ENCODE assay signal across 22 cellular contexts in the genomic region with DNA sequence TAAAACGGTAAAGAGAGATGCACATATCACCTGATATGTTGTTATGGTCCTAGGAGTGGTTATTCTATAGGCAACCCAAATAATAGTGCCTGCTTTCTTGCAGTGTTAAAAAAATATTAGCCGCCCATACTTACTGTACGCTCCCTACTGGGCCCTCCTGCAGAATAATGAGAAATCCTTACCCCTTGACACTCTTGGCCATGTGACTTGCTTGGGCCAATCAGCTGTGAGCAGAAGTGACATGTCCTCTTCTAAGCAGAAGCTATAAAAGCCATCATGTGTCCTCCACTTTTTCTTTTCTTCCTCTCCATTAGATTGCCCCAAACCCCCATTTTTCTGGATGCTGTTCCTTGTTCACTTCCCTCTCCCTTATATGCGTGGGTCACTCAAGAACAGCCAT.
A peak's percentile ranks its signal among the peaks of the same experiment; 100 is the strongest.
DNase-seq lines count a peak whose midpoint lies in the region; ATAC-seq, FAIRE-seq and TF ChIP-seq lines count a peak whose summit lies in the region.
"Had no signal": no experiment of that assay in that cellular context is flagged by ENCODE, and none has a peak within 500 bp of the region (broad histone marks: within the 10 kb centered on the region; RNA-seq: fewer than 3 reads in every experiment).

No MANE protein-coding gene starts in this region.

- no peaks in the 10 kb centered on the region for H3K27me3 Mint-ChIP-seq in glutamatergic neuron (ENCODE audit: unreplicated experiment)

- no peak for TF ChIP-seq EP300 in A549 (IDR thresholded peaks at IDR 0.05)
- TF ChIP-seq EP300 in Ishikawa (IDR thresholded peaks at IDR 0.05; ENCODE audit: borderline replicate concordance): no peak

- H3K4me3 ChIP-seq in A549: no peak overlapping the region
- H3K4me3 ChIP-seq: BLaER1 treated with 17β-estradiol and CSF1 and Interleukin-3, amounts not matched to agents 10 nM and 100 nM had no signal

- no peak overlapping the region for H3K27ac ChIP-seq in A549
- H3K27ac ChIP-seq: BLaER1 treated with 17β-estradiol and CSF1 and Interleukin-3, amounts not matched to agents 10 nM and 100 nM; C4-2B had no signal

- H3K4me1 Mint-ChIP-seq in glutamatergic neuron (ENCODE audit: low read depth, unreplicated experiment): peaks cover 2% of the 10 kb centered on the region
- H3K4me1 Mint-ChIP-seq: B cell had no signal

- no peak for TF ChIP-seq RAD21 in A549 (conservative IDR thresholded peaks at IDR 0.05 in 1 of 2, IDR thresholded peaks at IDR 0.05 in 1 of 2)
- TF ChIP-seq RAD21 in Ishikawa (IDR thresholded peaks at IDR 0.05; ENCODE audit: low read depth): no peak

- POLR2A ChIA-PET in A549 (lab: Yijun Ruan, JAX): no interaction called here

- CTCF ChIA-PET in A549 (lab: Yijun Ruan, JAX): interaction anchor here (0.5 to 1.1 kb wide), 2 partner anchors 10 to 303 kb away, joined by 3 read pairs; no protein-coding TSS in a partner anchor

- TF ChIP-seq CTCF in A549 (IDR thresholded peaks at IDR 0.05) (no peak), glutamatergic neuron (IDR thresholded peaks at IDR 0.05; ENCODE audit: partially characterized antibody, unreplicated experiment) (no peak)

- no peak for ATAC-seq in A549
- ATAC-seq in HG03469 (IDR thresholded peaks at IDR 0.05; ENCODE audit: unreplicated experiment): no peak
- ATAC-seq in HG02938 (IDR thresholded peaks at IDR 0.05; ENCODE audit: unreplicated experiment): no peak
- ATAC-seq: CD8-positive, alpha-beta T cell had no signal

- TF ChIP-seq POLR2A in A549 (IDR thresholded peaks at IDR 0.05; ENCODE audit: low read length): no peak

- H3K36me3 Mint-ChIP-seq in glutamatergic neuron (ENCODE audit: unreplicated experiment): peaks cover 14% of the 10 kb centered on the region
- H3K36me3 Mint-ChIP-seq: CD8-positive, alpha-beta T cell had no signal

- H3K4me3 Mint-ChIP-seq in glutamatergic neuron (ENCODE audit: unreplicated experiment): peak overlapping the region; percentile 10
- H3K4me3 Mint-ChIP-seq: B cell; CD4-positive, alpha-beta T cell; CD8-positive, alpha-beta T cell had no signal

- no peak overlapping the region for H3K27ac Mint-ChIP-seq in glutamatergic neuron (ENCODE audit: unreplicated experiment)
- H3K27ac Mint-ChIP-seq: B cell; CD4-positive, alpha-beta T cell; CD8-positive, alpha-beta T cell had no signal

- H3K9me3 ChIP-seq in A549: no peaks in the 10 kb centered on the region; the same call in 2 of the 3 replicates
- H3K9me3 ChIP-seq: Caco-2 had no signal

- no peak for FAIRE-seq in A549 (lab: Jason Lieb, UNC)
- FAIRE-seq: A204.1, D721Med, G401.6, GM12891, GM18507 had no signal

- H3K4me2 ChIP-seq in A549: no peak overlapping the region
- H3K4me2 ChIP-seq: BLaER1 treated with 17β-estradiol and CSF1 and Interleukin-3, amounts not matched to agents 10 nM and 100 nM had no signal

- no peaks in the 10 kb centered on the region for H3K4me1 ChIP-seq in A549

- WGBS in A549 (ENCODE audit: missing lambda C conversion rate): 72% methylated on average over 4 of the region's 4 CpGs

- DNase-seq in A549 (ENCODE audit: low read depth in 1 of 2, low spot score in 1 of 2) (no peak), glutamatergic neuron (no peak)
- DNase-seq in stimulated activated CD4-positive, alpha-beta T cell treated with anti-CD3 and anti-CD28 coated beads, Interleukin-15, amount 100 ng/mL, for 24 hours: no peak
- DNase-seq: 8988T; AML-193; Caco-2; Calu3; CD4-positive, alpha-beta T cell; CD8-positive, alpha-beta T cell; DMS79 treated with DMSO at 0.1 percent for 48 hours; GF-D8 had no signal

- no peaks in the 10 kb centered on the region for H3K9me3 Mint-ChIP-seq in glutamatergic neuron (ENCODE audit: unreplicated experiment)
- H3K9me3 Mint-ChIP-seq: CD4-positive, alpha-beta T cell; CD8-positive, alpha-beta T cell had no signal

TF ChIP-seq in A549, 52 proteins besides CTCF, POLR2A, EP300 and RAD21:
- TF ChIP-seq MAFK (IDR thresholded peaks at IDR 0.05; ENCODE audit: partially characterized antibody): no peak
- TF ChIP-seq, protein P1, sequence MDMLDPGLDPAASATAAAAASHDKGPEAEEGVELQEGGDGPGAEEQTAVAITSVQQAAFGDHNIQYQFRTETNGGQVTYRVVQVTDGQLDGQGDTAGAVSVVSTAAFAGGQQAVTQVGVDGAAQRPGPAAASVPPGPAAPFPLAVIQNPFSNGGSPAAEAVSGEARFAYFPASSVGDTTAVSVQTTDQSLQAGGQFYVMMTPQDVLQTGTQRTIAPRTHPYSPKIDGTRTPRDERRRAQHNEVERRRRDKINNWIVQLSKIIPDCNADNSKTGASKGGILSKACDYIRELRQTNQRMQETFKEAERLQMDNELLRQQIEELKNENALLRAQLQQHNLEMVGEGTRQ (IDR thresholded peaks at IDR 0.05): 0 out of 2 replicates have a peak, but pooled peaks have one; percentile 10

TF ChIP-seq in Ishikawa, 13 proteins besides CTCF, POLR2A, EP300 and RAD21:
- TF ChIP-seq, protein P2, sequence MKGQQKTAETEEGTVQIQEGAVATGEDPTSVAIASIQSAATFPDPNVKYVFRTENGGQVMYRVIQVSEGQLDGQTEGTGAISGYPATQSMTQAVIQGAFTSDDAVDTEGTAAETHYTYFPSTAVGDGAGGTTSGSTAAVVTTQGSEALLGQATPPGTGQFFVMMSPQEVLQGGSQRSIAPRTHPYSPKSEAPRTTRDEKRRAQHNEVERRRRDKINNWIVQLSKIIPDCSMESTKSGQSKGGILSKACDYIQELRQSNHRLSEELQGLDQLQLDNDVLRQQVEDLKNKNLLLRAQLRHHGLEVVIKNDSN (IDR thresholded peaks at IDR 0.05): peak; percentile 46; the same call in 1 of the 2 replicates
- TF ChIP-seq FOXM1 (IDR thresholded peaks at IDR 0.05; ENCODE audit: borderline replicate concordance, low read depth): no peak
